ENCODE assay signal across 2 cellular contexts in the genomic region with DNA sequence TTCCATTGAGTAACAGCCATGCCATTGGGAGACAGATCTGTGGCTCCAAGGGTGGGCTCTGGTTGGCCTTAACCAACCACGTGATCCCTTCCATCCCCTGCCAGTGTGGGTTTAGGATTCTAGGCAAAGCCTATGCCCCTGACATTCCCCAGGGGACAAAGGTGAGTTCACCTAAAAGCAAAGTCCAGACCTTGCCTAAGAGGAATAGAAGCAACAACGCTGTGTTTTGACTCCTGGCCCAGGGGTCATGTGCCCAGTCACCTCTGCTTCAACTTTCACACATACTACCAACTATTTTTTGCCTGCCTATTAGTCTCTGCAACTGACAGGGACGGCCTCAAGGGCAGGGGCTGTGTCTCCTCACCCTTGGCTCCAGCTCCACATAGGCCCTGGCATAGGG.
TF ChIP-seq lines count a peak whose summit lies in the region.

No MANE protein-coding gene starts in this region.

TF ChIP-seq in liver, 16 proteins besides CTCF, POLR2A, EP300 and RAD21:
- TF ChIP-seq NR2F2 (IDR thresholded peaks at IDR 0.05) (peak; percentile 12), JUND (IDR thresholded peaks at IDR 0.05) (no peak), ZBTB33 (IDR thresholded peaks at IDR 0.05) (no peak), HNF4G (IDR thresholded peaks at IDR 0.05) (peak; percentile 49), FOXA2 (IDR thresholded peaks at IDR 0.05) (no peak), HNF4A (conservative IDR thresholded peaks at IDR 0.05) (peak; percentile 85 to 91), GABPA (IDR thresholded peaks at IDR 0.05 in 1 of 2, conservative IDR thresholded peaks at IDR 0.05 in 1 of 2) (no peak), FOXA1 (IDR thresholded peaks at IDR 0.05) (no peak), RXRA (IDR thresholded peaks at IDR 0.05) (peak; percentile 55 to 73)
- TF ChIP-seq, protein P1, sequence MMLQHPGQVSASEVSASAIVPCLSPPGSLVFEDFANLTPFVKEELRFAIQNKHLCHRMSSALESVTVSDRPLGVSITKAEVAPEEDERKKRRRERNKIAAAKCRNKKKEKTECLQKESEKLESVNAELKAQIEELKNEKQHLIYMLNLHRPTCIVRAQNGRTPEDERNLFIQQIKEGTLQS (IDR thresholded peaks at IDR 0.05): no peak

TF ChIP-seq in HepG2, 621 proteins besides CTCF, POLR2A, EP300 and RAD21:
- TF ChIP-seq ZNF614 (CRISPR knock-in tag; IDR thresholded peaks at IDR 0.05; ENCODE audit: borderline replicate concordance): no peak
- no peak for TF ChIP-seq SNAPC5 (CRISPR knock-in tag; IDR thresholded peaks at IDR 0.05; ENCODE audit: borderline replicate concordance)
- TF ChIP-seq, protein P2, sequence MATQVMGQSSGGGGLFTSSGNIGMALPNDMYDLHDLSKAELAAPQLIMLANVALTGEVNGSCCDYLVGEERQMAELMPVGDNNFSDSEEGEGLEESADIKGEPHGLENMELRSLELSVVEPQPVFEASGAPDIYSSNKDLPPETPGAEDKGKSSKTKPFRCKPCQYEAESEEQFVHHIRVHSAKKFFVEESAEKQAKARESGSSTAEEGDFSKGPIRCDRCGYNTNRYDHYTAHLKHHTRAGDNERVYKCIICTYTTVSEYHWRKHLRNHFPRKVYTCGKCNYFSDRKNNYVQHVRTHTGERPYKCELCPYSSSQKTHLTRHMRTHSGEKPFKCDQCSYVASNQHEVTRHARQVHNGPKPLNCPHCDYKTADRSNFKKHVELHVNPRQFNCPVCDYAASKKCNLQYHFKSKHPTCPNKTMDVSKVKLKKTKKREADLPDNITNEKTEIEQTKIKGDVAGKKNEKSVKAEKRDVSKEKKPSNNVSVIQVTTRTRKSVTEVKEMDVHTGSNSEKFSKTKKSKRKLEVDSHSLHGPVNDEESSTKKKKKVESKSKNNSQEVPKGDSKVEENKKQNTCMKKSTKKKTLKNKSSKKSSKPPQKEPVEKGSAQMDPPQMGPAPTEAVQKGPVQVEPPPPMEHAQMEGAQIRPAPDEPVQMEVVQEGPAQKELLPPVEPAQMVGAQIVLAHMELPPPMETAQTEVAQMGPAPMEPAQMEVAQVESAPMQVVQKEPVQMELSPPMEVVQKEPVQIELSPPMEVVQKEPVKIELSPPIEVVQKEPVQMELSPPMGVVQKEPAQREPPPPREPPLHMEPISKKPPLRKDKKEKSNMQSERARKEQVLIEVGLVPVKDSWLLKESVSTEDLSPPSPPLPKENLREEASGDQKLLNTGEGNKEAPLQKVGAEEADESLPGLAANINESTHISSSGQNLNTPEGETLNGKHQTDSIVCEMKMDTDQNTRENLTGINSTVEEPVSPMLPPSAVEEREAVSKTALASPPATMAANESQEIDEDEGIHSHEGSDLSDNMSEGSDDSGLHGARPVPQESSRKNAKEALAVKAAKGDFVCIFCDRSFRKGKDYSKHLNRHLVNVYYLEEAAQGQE (IDR thresholded peaks at IDR 0.05; ENCODE audit: borderline replicate concordance in 1 of 2, low read depth in 1 of 2, low read length in 2 of 2): no peak
- TF ChIP-seq RARA (CRISPR knock-in tag; IDR thresholded peaks at IDR 0.05): no peak
- no peak for TF ChIP-seq ZNF10 (CRISPR knock-in tag; IDR thresholded peaks at IDR 0.05; ENCODE audit: borderline replicate concordance, low read depth)
